In the genomic region with DNA sequence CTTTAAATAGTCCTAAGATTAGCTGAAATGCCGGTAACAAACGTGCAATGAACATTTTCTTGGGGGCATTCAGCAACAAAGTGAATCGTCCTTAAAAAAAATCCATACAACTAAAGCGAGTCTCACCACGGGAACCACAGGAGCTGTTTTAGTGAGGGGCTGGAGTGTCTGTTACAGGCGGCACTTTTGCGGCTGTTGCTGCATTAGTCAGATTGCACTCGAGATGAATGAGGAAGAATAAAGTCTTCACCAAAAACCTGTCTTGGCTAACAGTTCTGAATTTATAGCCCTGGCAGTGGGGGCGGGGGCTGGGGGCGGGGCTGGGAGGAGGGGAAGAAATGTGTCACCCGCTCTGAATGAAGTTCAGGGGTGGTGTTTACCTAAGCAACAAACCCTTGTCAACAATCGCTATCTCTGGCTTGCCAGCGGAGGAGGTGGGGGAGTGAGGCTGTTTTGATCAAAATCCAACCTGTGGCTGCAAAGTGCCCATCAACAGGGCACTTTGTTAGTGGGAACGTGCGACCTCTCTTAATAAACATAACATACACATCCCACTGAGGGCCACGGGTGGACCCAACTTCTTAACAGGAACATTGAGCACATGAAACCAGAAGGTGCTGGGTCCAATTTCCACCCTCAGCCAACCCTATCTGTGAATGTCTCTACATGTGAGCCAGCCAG, we compare ENCODE assay signal across 10 cellular contexts. TPM values are rescaled to one million over a fixed set of nuclear protein-coding genes. Genes with fewer than 3 reads are reported as not detected.
A peak's percentile ranks its signal among the peaks of the same experiment; 100 is the strongest.
DNase-seq lines count a peak whose midpoint lies in the region; TF ChIP-seq lines count a peak whose summit lies in the region.
"Had no signal": no experiment of that assay in that cellular context is flagged by ENCODE, and none has a peak within 500 bp of the region (broad histone marks: within the 10 kb centered on the region; RNA-seq: fewer than 3 reads in every experiment).

No MANE protein-coding gene starts in this region.

- TF ChIP-seq RAD21 in liver (IDR thresholded peaks at IDR 0.05): peak in 1 of 2 donors; percentile 15

- 12% methylated on average over 16 of the region's 16 CpGs for WGBS in liver

- TF ChIP-seq CTCF in ascending aorta (IDR thresholded peaks at IDR 0.05) (no peak), liver (IDR thresholded peaks at IDR 0.05; ENCODE audit: low read depth, low read length, missing input control) (no peak), GM13976 (IDR thresholded peaks at IDR 0.05; ENCODE audit: borderline replicate concordance, control extremely low read depth, extremely low read depth, insufficient read depth, missing control alignments) (no peak)

- no peaks in the 10 kb centered on the region for H3K27me3 ChIP-seq in ascending aorta
- H3K27me3 ChIP-seq in liver (ENCODE audit: control insufficient read depth in 4 of 4, insufficient read depth in 4 of 4, low read length in 3 of 4): no peaks in the 10 kb centered on the region

- H3K27ac ChIP-seq in ascending aorta: peak overlapping the region; percentile 76 to 85
- peak overlapping the region; percentile 85 to 89 for H3K27ac ChIP-seq in liver (ENCODE audit: low read depth in 1 of 2, low read length in 2 of 2)
- H3K27ac ChIP-seq: 22Rv1, SK-N-MC had no signal

- H3K9ac ChIP-seq in liver (ENCODE audit: low read depth in 1 of 2, low read length in 2 of 2): peak overlapping the region; percentile 3 to 87

- H3K36me3 ChIP-seq in ascending aorta (no peaks in the 10 kb centered on the region), liver (ENCODE audit: control insufficient read depth in 4 of 4, insufficient read depth in 3 of 4, low read depth in 1 of 4, low read length in 3 of 4) (no peaks in the 10 kb centered on the region)

- H3K9me3 ChIP-seq in ascending aorta (peaks cover 0 to 6% of the 10 kb centered on the region in 2 donors), liver (ENCODE audit: control insufficient read depth in 4 of 4, low read length in 3 of 4) (no peaks in the 10 kb centered on the region)

- H3K4me1 ChIP-seq in ascending aorta (peaks cover 22 to 78% of the 10 kb centered on the region in 2 donors), liver (ENCODE audit: control insufficient read depth in 4 of 4, insufficient read depth in 4 of 4, low read length in 3 of 4) (peaks cover 4 to 25% (median 19%) of the 10 kb centered on the region in 4 donors)

- H3K4me3 ChIP-seq in ascending aorta (peak overlapping the region; percentile 4 to 5), liver (ENCODE audit: low read depth in 1 of 3, low read length in 3 of 3) (peak overlapping the region in 2 of 3 donors; percentile 29)
- H3K4me3 ChIP-seq: SK-N-MC had no signal

- DNase-seq in DMS53 (lab: John Stamatoyannopoulos, UW) (peak; percentile 89), DMS53 treated with DMSO at 0.1 percent for 48 hours (lab: John Stamatoyannopoulos, UW; ENCODE audit: unreplicated experiment) (no peak), SW480 (ENCODE audit: low spot score) (peak; percentile 50), ascending aorta (ENCODE audit: low spot score in 2 of 2) (peak in 1 of 2 donors; percentile 81), cerebellum (ENCODE audit: low spot score) (no peak), GM13976 (ENCODE audit: low spot score) (no peak)
- peak; percentile 42 to 43 for DNase-seq in stimulated activated CD8-positive, alpha-beta memory T cell treated with anti-CD3 and anti-CD28 coated beads, Interleukin-15, amount 100 ng/mL, for 4 hours (ENCODE audit: low read depth in 2 of 2)

- in situ Hi-C loops in GM13976 (cut with MboI; ENCODE audit: low sequenced_read_pairs, unreplicated experiment): no loop called here

- intact Hi-C loops in ascending aorta (cut with DNase I): loop anchor here (1.0 to 2.0 kb wide), 4 partner anchors 9 to 43 kb away; no protein-coding TSS in a partner anchor

TF ChIP-seq in liver, 16 proteins besides CTCF, POLR2A, EP300 and RAD21:
- TF ChIP-seq GABPA (IDR thresholded peaks at IDR 0.05 in 1 of 2, conservative IDR thresholded peaks at IDR 0.05 in 1 of 2): no peak
- peak; percentile 64 for TF ChIP-seq SP1 (IDR thresholded peaks at IDR 0.05)
- peak; percentile 9 for TF ChIP-seq YY1 (IDR thresholded peaks at IDR 0.05)
- TF ChIP-seq HNF4A (conservative IDR thresholded peaks at IDR 0.05): peak; percentile 43 to 55
- TF ChIP-seq, protein P1, sequence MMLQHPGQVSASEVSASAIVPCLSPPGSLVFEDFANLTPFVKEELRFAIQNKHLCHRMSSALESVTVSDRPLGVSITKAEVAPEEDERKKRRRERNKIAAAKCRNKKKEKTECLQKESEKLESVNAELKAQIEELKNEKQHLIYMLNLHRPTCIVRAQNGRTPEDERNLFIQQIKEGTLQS (IDR thresholded peaks at IDR 0.05): peak; percentile 44
- peak; percentile 87 for TF ChIP-seq FOXA1 (IDR thresholded peaks at IDR 0.05)
- TF ChIP-seq, protein P2, sequence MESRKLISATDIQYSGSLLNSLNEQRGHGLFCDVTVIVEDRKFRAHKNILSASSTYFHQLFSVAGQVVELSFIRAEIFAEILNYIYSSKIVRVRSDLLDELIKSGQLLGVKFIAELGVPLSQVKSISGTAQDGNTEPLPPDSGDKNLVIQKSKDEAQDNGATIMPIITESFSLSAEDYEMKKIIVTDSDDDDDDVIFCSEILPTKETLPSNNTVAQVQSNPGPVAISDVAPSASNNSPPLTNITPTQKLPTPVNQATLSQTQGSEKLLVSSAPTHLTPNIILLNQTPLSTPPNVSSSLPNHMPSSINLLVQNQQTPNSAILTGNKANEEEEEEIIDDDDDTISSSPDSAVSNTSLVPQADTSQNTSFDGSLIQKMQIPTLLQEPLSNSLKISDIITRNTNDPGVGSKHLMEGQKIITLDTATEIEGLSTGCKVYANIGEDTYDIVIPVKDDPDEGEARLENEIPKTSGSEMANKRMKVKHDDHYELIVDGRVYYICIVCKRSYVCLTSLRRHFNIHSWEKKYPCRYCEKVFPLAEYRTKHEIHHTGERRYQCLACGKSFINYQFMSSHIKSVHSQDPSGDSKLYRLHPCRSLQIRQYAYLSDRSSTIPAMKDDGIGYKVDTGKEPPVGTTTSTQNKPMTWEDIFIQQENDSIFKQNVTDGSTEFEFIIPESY (IDR thresholded peaks at IDR 0.05): peak; percentile 8
- TF ChIP-seq NR2F2 (IDR thresholded peaks at IDR 0.05): no peak
- TF ChIP-seq JUND (IDR thresholded peaks at IDR 0.05): peak; percentile 14 to 77
- no peak for TF ChIP-seq TAF1 (conservative IDR thresholded peaks at IDR 0.05)
- TF ChIP-seq, protein P3, sequence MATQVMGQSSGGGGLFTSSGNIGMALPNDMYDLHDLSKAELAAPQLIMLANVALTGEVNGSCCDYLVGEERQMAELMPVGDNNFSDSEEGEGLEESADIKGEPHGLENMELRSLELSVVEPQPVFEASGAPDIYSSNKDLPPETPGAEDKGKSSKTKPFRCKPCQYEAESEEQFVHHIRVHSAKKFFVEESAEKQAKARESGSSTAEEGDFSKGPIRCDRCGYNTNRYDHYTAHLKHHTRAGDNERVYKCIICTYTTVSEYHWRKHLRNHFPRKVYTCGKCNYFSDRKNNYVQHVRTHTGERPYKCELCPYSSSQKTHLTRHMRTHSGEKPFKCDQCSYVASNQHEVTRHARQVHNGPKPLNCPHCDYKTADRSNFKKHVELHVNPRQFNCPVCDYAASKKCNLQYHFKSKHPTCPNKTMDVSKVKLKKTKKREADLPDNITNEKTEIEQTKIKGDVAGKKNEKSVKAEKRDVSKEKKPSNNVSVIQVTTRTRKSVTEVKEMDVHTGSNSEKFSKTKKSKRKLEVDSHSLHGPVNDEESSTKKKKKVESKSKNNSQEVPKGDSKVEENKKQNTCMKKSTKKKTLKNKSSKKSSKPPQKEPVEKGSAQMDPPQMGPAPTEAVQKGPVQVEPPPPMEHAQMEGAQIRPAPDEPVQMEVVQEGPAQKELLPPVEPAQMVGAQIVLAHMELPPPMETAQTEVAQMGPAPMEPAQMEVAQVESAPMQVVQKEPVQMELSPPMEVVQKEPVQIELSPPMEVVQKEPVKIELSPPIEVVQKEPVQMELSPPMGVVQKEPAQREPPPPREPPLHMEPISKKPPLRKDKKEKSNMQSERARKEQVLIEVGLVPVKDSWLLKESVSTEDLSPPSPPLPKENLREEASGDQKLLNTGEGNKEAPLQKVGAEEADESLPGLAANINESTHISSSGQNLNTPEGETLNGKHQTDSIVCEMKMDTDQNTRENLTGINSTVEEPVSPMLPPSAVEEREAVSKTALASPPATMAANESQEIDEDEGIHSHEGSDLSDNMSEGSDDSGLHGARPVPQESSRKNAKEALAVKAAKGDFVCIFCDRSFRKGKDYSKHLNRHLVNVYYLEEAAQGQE (IDR thresholded peaks at IDR 0.05): peak; percentile 54
- no peak for TF ChIP-seq HNF4G (IDR thresholded peaks at IDR 0.05)
- TF ChIP-seq FOXA2 (IDR thresholded peaks at IDR 0.05): peak; percentile 87
- TF ChIP-seq RXRA (IDR thresholded peaks at IDR 0.05): peak in 1 of 2 donors; percentile 41
- TF ChIP-seq, protein P4, sequence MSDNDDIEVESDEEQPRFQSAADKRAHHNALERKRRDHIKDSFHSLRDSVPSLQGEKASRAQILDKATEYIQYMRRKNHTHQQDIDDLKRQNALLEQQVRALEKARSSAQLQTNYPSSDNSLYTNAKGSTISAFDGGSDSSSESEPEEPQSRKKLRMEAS (IDR thresholded peaks at IDR 0.05): no peak
- peak in 1 of 2 donors; percentile 60 for TF ChIP-seq EGR1 (IDR thresholded peaks at IDR 0.05; ENCODE audit: low read depth in 2 of 2)

RNA-seq across cellular contexts. Expression of a gene that starts 44.5 kb away (rescaled TPM):
- total RNA-seq in ascending aorta: 107 TPM
- total RNA-seq in liver: 1 to 10 TPM; 3.5 to 5.1 TPM
- 1 to 10 TPM in 1 of 2 donors, under 1 TPM in 1; 0.67 to 2.1 TPM for polyA plus RNA-seq in liver
- total RNA-seq in cerebellum: 11.4 TPM

Comparison
In these comparisons a context has a peak if more than half of its experiments do, and no peak if none do; other contexts are left out.
1. DNase-seq: peak in DMS53 (single experiment), SW480 (single experiment) and stimulated activated CD8-positive, alpha-beta memory T cell treated with anti-CD3 and anti-CD28 coated beads, Interleukin-15, amount 100 ng/mL, for 4 hours (2 of 2); none in DMS53 treated with DMSO at 0.1 percent for 48 hours (single experiment), cerebellum (single experiment) and GM13976 (single experiment).